Comparison of ENCODE assay signal across 19 cellular contexts in the genomic region with DNA sequence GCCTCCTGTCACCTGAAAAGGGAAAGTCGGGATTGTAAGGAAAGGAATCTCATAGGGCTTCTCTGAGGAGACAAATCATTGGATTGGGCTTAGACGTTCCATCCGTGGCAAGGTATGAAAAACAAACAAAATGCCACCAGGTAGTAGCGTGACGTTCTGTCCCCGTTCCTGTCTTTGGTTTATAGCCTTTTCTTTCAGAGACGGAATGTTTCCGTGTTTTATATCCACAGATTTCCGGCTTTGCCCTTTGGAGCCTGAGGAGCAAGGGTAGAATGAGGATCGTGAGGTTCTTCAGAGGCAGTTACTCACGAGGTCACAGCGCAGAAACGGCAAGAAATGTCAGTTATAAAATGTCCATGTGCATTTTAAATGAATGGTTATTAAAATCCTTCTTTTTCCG.
DNase-seq lines count a peak whose midpoint lies in the region; ATAC-seq and TF ChIP-seq lines count a peak whose summit lies in the region.
"Had no signal": no experiment of that assay in that cellular context is flagged by ENCODE, and none has a peak within 500 bp of the region (broad histone marks: within the 10 kb centered on the region; RNA-seq: fewer than 3 reads in every experiment).

No MANE protein-coding gene starts in this region.

- H3K4me2 ChIP-seq in PC-3 (ENCODE audit: low read length), result peak overlapping the region; percentile 7; the same call in 1 of the 2 replicates
- H3K4me2 ChIP-seq: BLaER1 had no signal

- H3K9me2 ChIP-seq in PC-3 (replicated peaks; ENCODE audit: low read length), result no peaks in the 10 kb centered on the region

- H2AFZ ChIP-seq in PC-3 (ENCODE audit: low read length), result peak overlapping the region; percentile 27; the same call in 1 of the 2 replicates

- H3K9ac ChIP-seq in PC-3 (ENCODE audit: low read length), result no peak overlapping the region
- H3K9ac ChIP-seq: BLaER1 had no signal

- peak; percentile 3 for DNase-seq in HT-29 (ENCODE audit: low spot score)
- DNase-seq in PC-3, result peak; percentile 6
- no peak for DNase-seq in left colon
- peak; percentile 17 for DNase-seq in transverse colon
- DNase-seq in cortex of kidney (lab: John Stamatoyannopoulos, UW), result no peak
- DNase-seq in NCI-H1105 (lab: John Stamatoyannopoulos, UW), result no peak
- no peak for DNase-seq in uterus
- DNase-seq: 8988T; ACHN; BE2C; C1 segment of cervical spinal cord; Caco-2; Calu3; CD4-positive, alpha-beta T cell; CD8-positive, alpha-beta T cell; DMS79 treated with DMSO at 0.1 percent for 48 hours; GF-D8 had no signal

- intact Hi-C loops in PC-3 (cut with micrococcal nuclease), result no loop called here
- intact Hi-C loops in left colon (cut with DNase I, micrococcal nuclease), result no loop called here
- intact Hi-C loops in transverse colon (cut with DNase I; ENCODE audit: low total_unique reads), result no loop called here
- intact Hi-C loops in uterus (cut with DNase I; ENCODE audit: low total_unique reads), result no loop called here

- CTCF ChIA-PET in PC-3 (lab: Charles Lee), result no interaction called here

- H3K4me1 ChIP-seq in PC-3 (ENCODE audit: insufficient read depth, low read length), result peaks cover 3% of the 10 kb centered on the region; the same call in 1 of the 2 replicates
- H3K4me1 ChIP-seq in transverse colon, result no peaks in the 10 kb centered on the region
- no peaks in the 10 kb centered on the region for H3K4me1 ChIP-seq in uterus
- H3K4me1 ChIP-seq: BE2C, Caco-2 had no signal

- H3K4me3 ChIP-seq in PC-3 (ENCODE audit: low read length), result no peak overlapping the region
- H3K4me3 ChIP-seq in transverse colon, result no peak overlapping the region
- no peak overlapping the region for H3K4me3 ChIP-seq in uterus
- H3K4me3 ChIP-seq: BLaER1 had no signal

- H3K36me3 ChIP-seq in PC-3 (ENCODE audit: low read depth, low read length) (no peaks in the 10 kb centered on the region), transverse colon (no peaks in the 10 kb centered on the region), uterus (no peaks in the 10 kb centered on the region)
- H3K36me3 ChIP-seq: BE2C, BLaER1 had no signal

- H3K79me2 ChIP-seq in PC-3 (ENCODE audit: low read length), result no peaks in the 10 kb centered on the region

- H3F3A ChIP-seq in PC-3 (ENCODE audit: low read length, unreplicated experiment), result no peaks in the 10 kb centered on the region

- no peaks in the 10 kb centered on the region for H4K20me1 ChIP-seq in PC-3 (ENCODE audit: low read length)
- H4K20me1 ChIP-seq: BLaER1 had no signal

- H3K9me3 ChIP-seq in PC-3 (ENCODE audit: low read length) (no peaks in the 10 kb centered on the region), transverse colon (no peaks in the 10 kb centered on the region), uterus (no peaks in the 10 kb centered on the region)
- H3K9me3 ChIP-seq: BE2C, BLaER1, Caco-2 had no signal

- BruUV-seq in PC-3 (replicated peaks; lab: Mats Ljungman, UMichigan), result no TSS peak

- POLR2A ChIA-PET in PC-3 (lab: Charles Lee; ENCODE audit: unreplicated experiment), result no interaction called here

- in situ Hi-C loops in transverse colon (cut with MboI; ENCODE audit: low pct_ligation_motif_present in 1 of 4, low pct_unique_long_range_greater_than_20kb in 1 of 4, low sequenced_read_pairs in 3 of 4), result no loop called here

- no peak overlapping the region for H3K27ac ChIP-seq in PC-3 (ENCODE audit: low read length)
- no peak overlapping the region for H3K27ac ChIP-seq in transverse colon
- no peak overlapping the region for H3K27ac ChIP-seq in uterus
- H3K27ac ChIP-seq: BLaER1 had no signal

- TF ChIP-seq POLR2A in transverse colon (IDR thresholded peaks at IDR 0.05) (no peak), uterus (IDR thresholded peaks at IDR 0.05) (no peak)

- H3K27me3 ChIP-seq in PC-3 (ENCODE audit: low read length) (peaks cover 61% of the 10 kb centered on the region), transverse colon (no peaks in the 10 kb centered on the region), uterus (no peaks in the 10 kb centered on the region)
- H3K27me3 ChIP-seq: BE2C, BLaER1 had no signal

- TF ChIP-seq EP300 in transverse colon (IDR thresholded peaks at IDR 0.05; ENCODE audit: low read depth), result no peak

- no peak for TF ChIP-seq CTCF in PC-3 (conservative IDR thresholded peaks at IDR 0.05; ENCODE audit: low read depth, low read length)
- TF ChIP-seq CTCF in transverse colon (IDR thresholded peaks at IDR 0.05), result no peak
- no peak for TF ChIP-seq CTCF in uterus (IDR thresholded peaks at IDR 0.05)

- ATAC-seq in PC-3, result no peak
- peak; percentile 67 for ATAC-seq in left colon
- ATAC-seq in GM18868 (IDR thresholded peaks at IDR 0.05; ENCODE audit: unreplicated experiment), result no peak
- ATAC-seq: CD8-positive, alpha-beta T cell had no signal

- WGBS in transverse colon (ENCODE audit: low coverage in 1 of 2), 2 donors, result 43 to 52% methylated on average over 14 of the region's 14 CpGs

Comparison
In these comparisons a context has a peak if more than half of its experiments do, and no peak if none do; other contexts are left out.
1. DNase-seq: peak in HT-29 (single experiment), PC-3 (single experiment) and transverse colon (single experiment); none in left colon (0 of 2), cortex of kidney (single experiment), NCI-H1105 (single experiment) and uterus (0 of 2).